Comparison of ENCODE assay signal across 39 cellular contexts in the genomic region with DNA sequence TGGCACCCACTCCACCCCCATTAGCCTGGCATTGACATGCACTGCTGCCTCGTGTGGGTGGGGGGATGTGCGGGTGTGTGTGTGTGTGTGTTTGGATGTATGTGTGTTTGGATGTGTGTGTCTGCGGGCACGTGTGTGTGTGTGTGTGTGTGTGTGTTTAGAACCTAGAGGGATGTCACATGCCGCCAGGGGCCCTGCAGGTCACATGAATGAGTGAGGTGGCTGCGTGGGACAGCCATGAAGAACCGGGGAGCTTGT. TPM values are rescaled to one million over a fixed set of nuclear protein-coding genes. Genes with fewer than 3 reads are reported as not detected.
"Had no signal": no experiment of that assay in that cellular context is flagged by ENCODE, and none has a peak within 500 bp of the region (broad histone marks: within the 10 kb centered on the region; RNA-seq: fewer than 3 reads in every experiment).

No MANE protein-coding gene starts in this region.

- H3K4me3 Mint-ChIP-seq: activated CD4-positive, alpha-beta memory T cell treated with anti-CD3 and anti-CD28 coated beads, Interleukin-2, amount 10 ng/mL, durations not matched to agents 7 days and 5 days; activated CD8-positive, alpha-beta memory T cell treated with anti-CD3 and anti-CD28 coated beads, Interleukin-2, amount 10 ng/mL, durations not matched to agents 7 days and 5 days; activated naive CD4-positive, alpha-beta T cell treated with anti-CD3 and anti-CD28 coated beads, Interleukin-2, amount 10 ng/mL, durations not matched to agents 7 days and 5 days; activated naive CD8-positive, alpha-beta T cell; activated naive CD8-positive, alpha-beta T cell treated with anti-CD3 and anti-CD28 coated beads, Interleukin-2, amount 50 U/mL, for 24 hours; brain; central memory CD8-positive, alpha-beta T cell had no signal

- H3K27me3 ChIP-seq: Peyer's patch, SJCRH30 had no signal

- H3K4me1 ChIP-seq: Peyer's patch had no signal

- H3K9me3 Mint-ChIP-seq: activated CD4-positive, alpha-beta memory T cell treated with anti-CD3 and anti-CD28 coated beads, Interleukin-2, amount 10 ng/mL, durations not matched to agents 7 days and 5 days; activated naive CD4-positive, alpha-beta T cell treated with anti-CD3 and anti-CD28 coated beads, Interleukin-2, amount 10 ng/mL, durations not matched to agents 7 days and 5 days; activated naive CD8-positive, alpha-beta T cell treated with anti-CD3 and anti-CD28 coated beads, Interleukin-2, amount 50 U/mL, for 24 hours; central memory CD8-positive, alpha-beta T cell had no signal

- H3K4me3 ChIP-seq: Peyer's patch, SJCRH30, SK-N-MC had no signal

- H3K27me3 Mint-ChIP-seq: activated CD4-positive, alpha-beta memory T cell treated with anti-CD3 and anti-CD28 coated beads, Interleukin-2, amount 10 ng/mL, durations not matched to agents 7 days and 5 days; activated CD8-positive, alpha-beta memory T cell treated with anti-CD3 and anti-CD28 coated beads, Interleukin-2, amount 10 ng/mL, durations not matched to agents 7 days and 5 days; activated naive CD4-positive, alpha-beta T cell treated with anti-CD3 and anti-CD28 coated beads, Interleukin-2, amount 10 ng/mL, durations not matched to agents 7 days and 5 days; activated naive CD8-positive, alpha-beta T cell; activated naive CD8-positive, alpha-beta T cell treated with anti-CD3 and anti-CD28 coated beads, Interleukin-2, amount 50 U/mL, for 24 hours; brain; central memory CD8-positive, alpha-beta T cell had no signal

- H3K27ac Mint-ChIP-seq: activated CD4-positive, alpha-beta memory T cell treated with anti-CD3 and anti-CD28 coated beads, Interleukin-2, amount 10 ng/mL, durations not matched to agents 7 days and 5 days; activated CD8-positive, alpha-beta memory T cell treated with anti-CD3 and anti-CD28 coated beads, Interleukin-2, amount 10 ng/mL, durations not matched to agents 7 days and 5 days; activated naive CD4-positive, alpha-beta T cell treated with anti-CD3 and anti-CD28 coated beads, Interleukin-2, amount 10 ng/mL, durations not matched to agents 7 days and 5 days; activated naive CD8-positive, alpha-beta T cell; activated naive CD8-positive, alpha-beta T cell treated with anti-CD3 and anti-CD28 coated beads, Interleukin-2, amount 50 U/mL, for 24 hours had no signal

- DNase-seq: activated CD4-positive, alpha-beta memory T cell treated with anti-CD3 and anti-CD28 coated beads, Interleukin-2, amount 10 ng/mL, durations not matched to agents 7 days and 5 days; activated CD4-positive, alpha-beta T cell treated with anti-CD3 and anti-CD28 coated beads for 1 hour; activated CD4-positive, alpha-beta T cell treated with anti-CD3 and anti-CD28 coated beads for 48 hours; activated CD4-positive, CD25-positive, alpha-beta regulatory T cell; activated CD8-positive, alpha-beta memory T cell treated with anti-CD3 and anti-CD28 coated beads for 24 hours; activated CD8-positive, alpha-beta memory T cell treated with anti-CD3 and anti-CD28 coated beads, Interleukin-2, amount 10 ng/mL, durations not matched to agents 7 days and 5 days; activated CD8-positive, alpha-beta memory T cell treated with anti-CD3 and anti-CD28 coated beads, Interleukin-2, amount 50 U/mL, for 48 hours; activated effector memory CD4-positive, alpha-beta T cell treated with Interleukin-2 at 50 U/mL for 16 hours; activated naive CD4-positive, alpha-beta T cell treated with anti-CD3 and anti-CD28 coated beads, Interleukin-2, amount 10 ng/mL, durations not matched to agents 7 days and 5 days; activated naive CD8-positive, alpha-beta T cell treated with anti-CD3 and anti-CD28 coated beads, Interleukin-2, amount 50 U/mL, for 24 hours; activated T-cell treated with anti-CD3 and anti-CD28 coated beads, Interleukin-2, amount 50 U/mL, for 48 hours; anterior cingulate cortex; MM.1S; MV-4-11; NCI-H1092; NCI-H1436 treated with DMSO at 0.1 percent for 48 hours; NCI-H187; NCI-H2029 treated with DMSO at 0.1 percent for 48 hours; NCI-H2107; NCI-H2171; NCI-H510A; NCI-H526; NCI-H748 treated with DMSO at 0.1 percent for 48 hours; NK-92 treated with Interleukin-12 subunit alpha and Interleukin-12 subunit beta, amount 100 ng/mL, for 24 hours; PC-3; Peyer's patch; RPMI8226; SHP77; SJCRH30; T1000; WERI-Rb-1 had no signal

- H3K36me3 Mint-ChIP-seq: activated CD8-positive, alpha-beta memory T cell treated with anti-CD3 and anti-CD28 coated beads, Interleukin-2, amount 10 ng/mL, durations not matched to agents 7 days and 5 days had no signal

- H3K4me1 Mint-ChIP-seq: activated CD4-positive, alpha-beta memory T cell treated with anti-CD3 and anti-CD28 coated beads, Interleukin-2, amount 10 ng/mL, durations not matched to agents 7 days and 5 days; activated naive CD4-positive, alpha-beta T cell treated with anti-CD3 and anti-CD28 coated beads, Interleukin-2, amount 10 ng/mL, durations not matched to agents 7 days and 5 days; activated naive CD8-positive, alpha-beta T cell treated with anti-CD3 and anti-CD28 coated beads, Interleukin-2, amount 50 U/mL, for 24 hours; central memory CD8-positive, alpha-beta T cell had no signal

- H3K9me3 ChIP-seq: Peyer's patch, SJCRH30 had no signal

- ATAC-seq: activated CD8-positive, alpha-beta memory T cell treated with anti-CD3 and anti-CD28 coated beads, Interleukin-2, amount 10 ng/mL, durations not matched to agents 7 days and 5 days; activated naive CD8-positive, alpha-beta T cell treated with anti-CD3 and anti-CD28 coated beads, Interleukin-2, amount 50 U/mL, for 24 hours; PC-3 had no signal

- H3K36me3 ChIP-seq: SJCRH30 had no signal

- H3K27ac ChIP-seq: Peyer's patch, SJCRH30, SK-N-MC had no signal

RNA-seq across cellular contexts. Expression of gene DRC7, which starts 50.0 kb away (rescaled TPM):
- total RNA-seq: activated CD4-positive, alpha-beta memory T cell treated with anti-CD3 and anti-CD28 coated beads, Interleukin-2, amount 10 ng/mL, durations not matched to agents 7 days and 5 days; activated CD8-positive, alpha-beta memory T cell treated with anti-CD3 and anti-CD28 coated beads, Interleukin-2, amount 10 ng/mL, durations not matched to agents 7 days and 5 days; bronchial epithelial cell; LHCN-M2; PC-3; Peyer's patch; SJCRH30; T-helper 1 cell treated with Interleukin-12 subunit alpha and Interleukin-12 subunit beta and Interleukin-4 antibody, amounts not matched to agents 30 ng/mL and 1 ng/mL, for 36 hours; T-helper 2 cell treated with Interferon-gamma antibody and Interleukin-4, amounts not matched to agents 100 ng/mL and 5 ng/mL, for 36 hours had no signal

RNA-seq across cellular contexts. Expression of gene KIFC3, which starts 57.7 kb away (rescaled TPM):
- total RNA-seq: activated CD4-positive, alpha-beta memory T cell treated with anti-CD3 and anti-CD28 coated beads, Interleukin-2, amount 10 ng/mL, durations not matched to agents 7 days and 5 days; T-helper 1 cell treated with Interleukin-12 subunit alpha and Interleukin-12 subunit beta and Interleukin-4 antibody, amounts not matched to agents 30 ng/mL and 1 ng/mL, for 36 hours; T-helper 2 cell treated with Interferon-gamma antibody and Interleukin-4, amounts not matched to agents 100 ng/mL and 5 ng/mL, for 36 hours had no signal
